ENCODE assay signal across 1 cellular context in genomic region chr1:16302709-16303627, GRCh38.
TF ChIP-seq lines count a peak whose summit lies in the region.

No MANE protein-coding gene starts in this region.

TF ChIP-seq in GM23338, 12 proteins besides CTCF, POLR2A, EP300 and RAD21:
- TF ChIP-seq ZNF331 (CRISPR knock-in tag; IDR thresholded peaks at IDR 0.05; ENCODE audit: low read depth) (no peak), POLR2AphosphoS5 (IDR thresholded peaks at IDR 0.05; ENCODE audit: low read depth) (no peak), EZH2phosphoT487 (IDR thresholded peaks at IDR 0.05; ENCODE audit: unreplicated experiment) (no peak), JUNB (IDR thresholded peaks at IDR 0.05; ENCODE audit: unreplicated experiment) (no peak), EZH2 (IDR thresholded peaks at IDR 0.05; ENCODE audit: low read depth, unreplicated experiment) (no peak), CREB1 (CRISPR knock-in tag; IDR thresholded peaks at IDR 0.05; ENCODE audit: low read depth) (no peak), STAT1 (IDR thresholded peaks at IDR 0.05; ENCODE audit: unreplicated experiment) (no peak), ZNF462 (CRISPR knock-in tag; IDR thresholded peaks at IDR 0.05) (no peak), REST (IDR thresholded peaks at IDR 0.05; ENCODE audit: unreplicated experiment) (no peak), NANOG (IDR thresholded peaks at IDR 0.05; ENCODE audit: borderline replicate concordance) (no peak), ETS1 (IDR thresholded peaks at IDR 0.05) (no peak), ZNF114 (CRISPR knock-in tag; IDR thresholded peaks at IDR 0.05) (no peak)
